21 cellular contexts compared by ENCODE assay signal in genomic region chr7:101576993-101577392, GRCh38. TPM values are rescaled to one million over a fixed set of nuclear protein-coding genes. Genes with fewer than 3 reads are reported as not detected.
DNase-seq lines count a peak whose midpoint lies in the region; ATAC-seq, FAIRE-seq and TF ChIP-seq lines count a peak whose summit lies in the region.
"Had no signal": no experiment of that assay in that cellular context is flagged by ENCODE, and none has a peak within 500 bp of the region (broad histone marks: within the 10 kb centered on the region; RNA-seq: fewer than 3 reads in every experiment).

No MANE protein-coding gene starts in this region.

- TF ChIP-seq CTCF in H9 (conservative IDR thresholded peaks at IDR 0.05) (no peak), K562 (IDR thresholded peaks at IDR 0.05 in 2 of 3, conservative IDR thresholded peaks at IDR 0.05 in 1 of 3; ENCODE audit: insufficient read depth in 2 of 3, low read depth in 1 of 3, low read length in 3 of 3) (no peak)

- H4K20me1 ChIP-seq in H9 (ENCODE audit: control insufficient read depth, insufficient read depth, insufficient read length) (no peaks in the 10 kb centered on the region), K562 (replicated peaks; ENCODE audit: control insufficient read depth, insufficient read depth, low read length) (no peaks in the 10 kb centered on the region)

- no peak overlapping the region for H3K18ac ChIP-seq in H9 (ENCODE audit: insufficient read length, low read depth, low read length)

- CTCF ChIA-PET in K562 (lab: Yijun Ruan, JAX; ENCODE audit: low intra/inter-chr PET ratio): no interaction called here

- no peak overlapping the region for H3K4me3 ChIP-seq in K562
- H3K4me3 ChIP-seq: A549, HAP-1 had no signal

- DNase-seq in EH (ENCODE audit: low read depth) (peak; percentile 63), H9 (peak; percentile 23), K562 (ENCODE audit: extremely low read depth in 1 of 4, low spot score in 3 of 4) (no peak), iPS-NIHi7 (ENCODE audit: extremely low spot score) (peak; percentile 10), NCI-H1930 (lab: John Stamatoyannopoulos, UW) (no peak), DMS53 (lab: John Stamatoyannopoulos, UW) (no peak)
- no peak for DNase-seq in stimulated activated naive CD8-positive, alpha-beta T cell treated with anti-CD3 and anti-CD28 coated beads, Interleukin-15, Interleukin-2, amounts not matched to agents 100 U/mL and 50 U/mL, for 24 hours
- DNase-seq: COR-L47, DMS153, NCI-H1048, NCI-H1694, NCI-H446, NCI-H748 treated with DMSO at 0.1 percent for 48 hours, Right ventricle myocardium superior, SK-N-SH had no signal

- H3K23me2 ChIP-seq in H9 (ENCODE audit: insufficient read length, low read depth, low read length, poor library complexity, severe bottlenecking): no peaks in the 10 kb centered on the region

- H3K4me3 Mint-ChIP-seq in H9: no peak overlapping the region
- H3K4me3 Mint-ChIP-seq: CD14-positive monocyte had no signal

- H3T11ph ChIP-seq in H9 (ENCODE audit: low read length): no peak overlapping the region

- no peaks in the 10 kb centered on the region for H3K4me1 ChIP-seq in H9 (ENCODE audit: insufficient read depth, low read length)
- no peaks in the 10 kb centered on the region for H3K4me1 ChIP-seq in K562 (replicated peaks in 1 of 2; ENCODE audit: control insufficient read depth in 2 of 2, insufficient read depth in 2 of 2, low read length in 2 of 2)
- H3K4me1 ChIP-seq: A549, HAP-1 had no signal

- H4K8ac ChIP-seq in H9 (replicated peaks; ENCODE audit: insufficient read length, low read depth, low read length): no peak overlapping the region

- FAIRE-seq in K562 (lab: Jason Lieb, UNC): no peak
- FAIRE-seq: A549, G401.6, GM12891, HTR-8/SVneo had no signal

- H2AFZ ChIP-seq in H9 (ENCODE audit: low read length) (no peak overlapping the region), K562 (ENCODE audit: low read depth, low read length) (no peak overlapping the region)

- no peak overlapping the region for H2BK12ac ChIP-seq in H9 (ENCODE audit: insufficient read length, low read depth, low read length)

- no peak overlapping the region for H3K4me2 ChIP-seq in H9 (ENCODE audit: insufficient read depth, insufficient read length, low read length)
- H3K4me2 ChIP-seq in K562 (ENCODE audit: insufficient read depth, low read length): no peak overlapping the region
- H3K4me2 ChIP-seq: A549, SK-N-SH had no signal

- H3K4me1 Mint-ChIP-seq in H9: peaks cover 23 to 31% of the 10 kb centered on the region in 2 experiments

- H3K9me3 Mint-ChIP-seq in H9: peaks cover 25% of the 10 kb centered on the region in 2 experiments

- no peak overlapping the region for H2BK20ac ChIP-seq in H9 (ENCODE audit: low read depth, low read length, poor library complexity, severe bottlenecking)

- H3K79me2 ChIP-seq in H9 (ENCODE audit: insufficient read depth, low read length) (no peaks in the 10 kb centered on the region), K562 (ENCODE audit: control insufficient read depth, insufficient read depth, low read length) (no peaks in the 10 kb centered on the region)

- no peak overlapping the region for H3K23ac ChIP-seq in H9 (ENCODE audit: insufficient read length, low read depth, low read length)

- no TSS peak for BruUV-seq in K562 (replicated peaks; lab: Mats Ljungman, UMichigan)

- TF ChIP-seq EP300 in K562 (IDR thresholded peaks at IDR 0.05; ENCODE audit: low read length): no peak

- H2BK15ac ChIP-seq in H9 (ENCODE audit: low read depth, low read length): no peak overlapping the region

- H3K9ac ChIP-seq in H9 (ENCODE audit: extremely low read depth, insufficient read length, low read length): no peak overlapping the region
- no peak overlapping the region for H3K9ac ChIP-seq in K562 (ENCODE audit: insufficient read depth in 1 of 2, low read depth in 2 of 2, low read length in 2 of 2)
- H3K9ac ChIP-seq: SK-N-SH had no signal

- H3K9me1 ChIP-seq in K562 (ENCODE audit: control insufficient read depth, insufficient read depth, low read length): no peaks in the 10 kb centered on the region

- no peaks in the 10 kb centered on the region for H3K36me3 ChIP-seq in K562 (ENCODE audit: control insufficient read depth, insufficient read depth, low read length)
- H3K36me3 ChIP-seq: HAP-1 had no signal

- no peak overlapping the region for H3K56ac ChIP-seq in H9 (ENCODE audit: insufficient read length, low read depth, low read length)

- no peaks in the 10 kb centered on the region for H3K27me3 ChIP-seq in H9 (ENCODE audit: insufficient read depth, low read length)
- peaks cover 2 to 12% of the 10 kb centered on the region in 2 experiments; a peak in 3 of 5 replicates for H3K27me3 ChIP-seq in K562 (ENCODE audit: control insufficient read depth in 2 of 2, insufficient read depth in 2 of 2, low read length in 2 of 2)

- H3K9me3 ChIP-seq in H9 (ENCODE audit: control insufficient read depth, low read depth, low read length) (no peaks in the 10 kb centered on the region), K562 (replicated peaks; ENCODE audit: control insufficient read depth, insufficient read depth, low read depth, low read length) (no peaks in the 10 kb centered on the region)
- H3K9me3 ChIP-seq: HAP-1 had no signal

- no peak overlapping the region for H2BK120ac ChIP-seq in H9 (ENCODE audit: low read depth, low read length, poor library complexity, severe bottlenecking)

- no peak overlapping the region for H4K5ac ChIP-seq in H9 (ENCODE audit: insufficient read length, low read depth, low read length)

- H4K91ac ChIP-seq in H9 (ENCODE audit: insufficient read length, low read depth, low read length): no peak overlapping the region

- no peak for ATAC-seq in K562
- ATAC-seq in stimulated activated naive CD8-positive, alpha-beta T cell treated with anti-CD3 and anti-CD28 coated beads, Interleukin-15, Interleukin-2, amounts not matched to agents 100 U/mL and 50 U/mL, for 24 hours: no peak
- ATAC-seq: A549 had no signal

- H3K36me3 Mint-ChIP-seq in H9 (ENCODE audit: insufficient read depth in 1 of 3, low read depth in 3 of 3): peaks cover 15 to 21% (median 19%) of the 10 kb centered on the region in 3 experiments
- H3K36me3 Mint-ChIP-seq: CD14-positive monocyte had no signal

- no peaks in the 10 kb centered on the region for H3K79me1 ChIP-seq in H9 (ENCODE audit: insufficient read depth, low read depth, low read length, poor library complexity, severe bottlenecking)

- H3K4ac ChIP-seq in H9 (ENCODE audit: low read depth, low read length): no peak overlapping the region

- H3K27me3 Mint-ChIP-seq in H9 (ENCODE audit: low read depth): peaks cover 4% of the 10 kb centered on the region

- H3K27ac Mint-ChIP-seq in H9: no peak overlapping the region
- H3K27ac Mint-ChIP-seq: CD14-positive monocyte had no signal

- H3K14ac ChIP-seq in H9 (ENCODE audit: insufficient read depth, low read length): no peak overlapping the region

- no peak overlapping the region for H2AK5ac ChIP-seq in H9 (ENCODE audit: insufficient read length, low read length)

- H2BK5ac ChIP-seq in H9 (ENCODE audit: insufficient read length, low read length): no peak overlapping the region

- intact Hi-C loops in K562 (cut with micrococcal nuclease): no loop called here

- TF ChIP-seq POLR2A in K562 (conservative IDR thresholded peaks at IDR 0.05): no peak

- no peak for TF ChIP-seq RAD21 in K562 (CRISPR knock-in tag; conservative IDR thresholded peaks at IDR 0.05 in 1 of 2, IDR thresholded peaks at IDR 0.05 in 1 of 2)

- H3K27ac ChIP-seq in H9 (ENCODE audit: insufficient read length, low read depth, low read length): no peak overlapping the region
- H3K27ac ChIP-seq in K562 (ENCODE audit: extremely low read depth, low read depth, low read length): no peak overlapping the region
- H3K27ac ChIP-seq: A549 had no signal

- POLR2A ChIA-PET in K562 (lab: Yijun Ruan, JAX): no interaction called here

- WGBS in H9 (ENCODE audit: extremely low coverage, insufficient read length, low lambda C conversion rate): no CpG with 5 or more reads among the region's 3 CpGs
- WGBS in K562 (ENCODE audit: insufficient coverage, low coverage, missing lambda C conversion rate): 6% methylated on average over 3 of the region's 3 CpGs

- in situ Hi-C loops in K562 (cut with MboI): no loop called here

TF ChIP-seq in K562, 482 proteins besides CTCF, POLR2A, EP300 and RAD21 (continues in another document):
- no peak for TF ChIP-seq GTF2F1 (IDR thresholded peaks at IDR 0.05; ENCODE audit: low read depth, low read length)
- TF ChIP-seq ZNF280A (IDR thresholded peaks at IDR 0.05; ENCODE audit: low read depth, partially characterized antibody): peak; percentile 38
- TF ChIP-seq CEBPG (CRISPR knock-in tag; IDR thresholded peaks at IDR 0.05): 0 out of 2 replicates have a peak, but pooled peaks have one; percentile 44
- TF ChIP-seq CEBPG (tag; conservative IDR thresholded peaks at IDR 0.05 in 1 of 2, IDR thresholded peaks at IDR 0.05 in 1 of 2): no peak

RNA-seq across cellular contexts. Expression of gene MYL10, which starts 52.1 kb away (rescaled TPM):
- total RNA-seq in H9 (2021) (0.50 TPM in 1 of 2 replicates, not detected in the other), K562 (2014; rRNA removed) (not detected in 2 replicates), K562 (2014; rRNA removed; fragmentation: Illumina TruSeq; extraction: Trizol) (not detected in 2 replicates), K562 (2015; rRNA removed; fragmentation: Illumina TruSeq; extraction: Trizol) (not detected in 2 replicates), K562 (2021) (not detected in 2 replicates)
- not detected in 2 replicates for total RNA-seq in K562 (2011; cell fraction: chromatin; rRNA removed; ENCODE audit: low replicate concordance)
- not detected in 2 replicates for total RNA-seq in K562 (2011; cell fraction: nucleolus; rRNA removed)
- not detected in 2 replicates for total RNA-seq in K562 (2011; cell fraction: nucleoplasm; rRNA removed)
- polyA plus RNA-seq in K562 (2011; rRNA removed) (not detected in 2 replicates), K562 (2014; fragmentation: Illumina TruSeq; extraction: Trizol) (not detected in 2 replicates), K562 (2014; fragmentation: Nextera tagmentation; extraction: Ambion mirVana) (not detected), K562 (2014; rRNA removed) (not detected in 2 replicates)
- not detected in 2 replicates for polyA plus RNA-seq in K562 (2011; cell fraction: cytosol; rRNA removed)
- not detected in 2 replicates for polyA plus RNA-seq in K562 (2011; cell fraction: nucleus; rRNA removed)
- polyA plus RNA-seq in K562 (2012): not detected in 2 replicates
- polyA minus RNA-seq in K562 (2011; rRNA and poly(A)+ RNA removed): not detected in 2 replicates
- polyA minus RNA-seq in K562 (2011; cell fraction: cytosol; rRNA and poly(A)+ RNA removed): not detected in 2 replicates
- not detected in 2 replicates for polyA minus RNA-seq in K562 (2011; cell fraction: nucleus; rRNA and poly(A)+ RNA removed)
- total RNA-seq: Right ventricle myocardium superior had no signal
- polyA plus RNA-seq: A549, CD14-positive monocyte, SK-N-SH had no signal

Comparison
In these comparisons a context has a peak if more than half of its experiments do, and no peak if none do; other contexts are left out.
1. DNase-seq: peak in EH (single experiment), H9 (single experiment) and iPS-NIHi7 (single experiment); none in K562 (0 of 4), stimulated activated naive CD8-positive, alpha-beta T cell treated with anti-CD3 and anti-CD28 coated beads, Interleukin-15, Interleukin-2, amounts not matched to agents 100 U/mL and 50 U/mL, for 24 hours (single experiment), NCI-H1930 (0 of 2) and DMS53 (single experiment).